ENCODE assay signal across 8 cellular contexts in the genomic region with DNA sequence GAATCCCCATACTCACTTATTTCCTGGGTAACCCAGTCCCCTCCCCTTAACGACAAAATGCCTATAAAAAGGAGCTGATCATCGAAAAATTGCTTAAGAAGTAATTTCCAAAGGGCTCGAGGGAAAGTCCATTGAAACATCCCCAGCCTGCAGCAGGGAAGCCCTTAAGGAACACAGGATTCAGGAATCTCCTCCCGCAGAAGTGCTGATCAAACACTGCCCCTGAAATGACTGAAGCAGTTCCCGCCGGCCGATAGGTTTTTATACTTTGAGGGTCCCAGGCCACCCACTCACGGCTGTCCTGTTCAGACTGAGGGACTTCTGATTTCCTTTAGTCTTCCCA. TPM values are rescaled to one million over a fixed set of nuclear protein-coding genes. Genes with fewer than 3 reads are reported as not detected.
DNase-seq lines count a peak whose midpoint lies in the region; ATAC-seq and TF ChIP-seq lines count a peak whose summit lies in the region.

No MANE protein-coding gene starts in this region.

- peaks cover 3% of the 10 kb centered on the region; the same call in 1 of the 2 replicates for H3K36me3 ChIP-seq in SJCRH30

- TF ChIP-seq CTCF in fibroblast of the aortic adventitia (IDR thresholded peaks at IDR 0.05; ENCODE audit: insufficient read depth, low read length), result no peak
- TF ChIP-seq CTCF in retinal pigment epithelial cell (conservative IDR thresholded peaks at IDR 0.05; ENCODE audit: low read depth, low read length), result no peak

- H3K27ac ChIP-seq in SJCRH30, result peak overlapping the region; percentile 82

- H3K27me3 ChIP-seq in SJCRH30, result no peaks in the 10 kb centered on the region

- H3K4me3 ChIP-seq in SJCRH30 (peak overlapping the region; percentile 84), fibroblast of the aortic adventitia (ENCODE audit: low read depth, low read length) (peak overlapping the region; percentile 92), retinal pigment epithelial cell (ENCODE audit: low read length) (peak overlapping the region; percentile 98)

- DNase-seq in SJCRH30 (no peak), fibroblast of the aortic adventitia (ENCODE audit: low read depth) (no peak), retinal pigment epithelial cell (ENCODE audit: low read depth) (no peak), NCI-H526 treated with DMSO at 0.1 percent for 48 hours (lab: John Stamatoyannopoulos, UW) (no peak), SHP77 treated with DMSO at 0.1 percent for 48 hours (lab: John Stamatoyannopoulos, UW) (no peak), KG1 (lab: John Stamatoyannopoulos, UW) (no peak)

- ATAC-seq in GM18511 (IDR thresholded peaks at IDR 0.05; ENCODE audit: unreplicated experiment) (peak; percentile 14), HG03460 (IDR thresholded peaks at IDR 0.05; ENCODE audit: unreplicated experiment) (no peak)

- no peaks in the 10 kb centered on the region for H3K9me3 ChIP-seq in SJCRH30 (replicated peaks)

- peaks cover 6% of the 10 kb centered on the region for H3K4me1 ChIP-seq in SJCRH30

RNA-seq across cellular contexts. Expression of a gene that starts 0.6 kb away (rescaled TPM):
- total RNA-seq in SJCRH30 (2014; rRNA removed; shearing (Covaris generic)), result 11.7 and 12.1 TPM in 2 replicates
- 10.2 and 21.0 TPM in 2 replicates for total RNA-seq in fibroblast of the aortic adventitia (ENCODE audit: low replicate concordance)

RNA-seq across cellular contexts. Expression of a gene that starts 26.6 kb away (rescaled TPM):
- total RNA-seq in SJCRH30 (2014; rRNA removed; shearing (Covaris generic)), result 13.1 and 16.7 TPM in 2 replicates
- 5.5 TPM in 1 of 2 replicates, not detected in the other for total RNA-seq in fibroblast of the aortic adventitia (ENCODE audit: low replicate concordance)

RNA-seq across cellular contexts. Expression of a gene that starts 27.6 kb away (rescaled TPM):
- total RNA-seq in SJCRH30 (2014; rRNA removed; shearing (Covaris generic)), result 4,429 and 4,439 TPM in 2 replicates
- total RNA-seq in fibroblast of the aortic adventitia (ENCODE audit: low replicate concordance), result 511 and 2,619 TPM in 2 replicates

RNA-seq across cellular contexts. Expression of a gene that starts 27.7 kb away (rescaled TPM):
- total RNA-seq in SJCRH30 (2014; rRNA removed; shearing (Covaris generic)), result 5.8 and 7.3 TPM in 2 replicates
- total RNA-seq in fibroblast of the aortic adventitia (ENCODE audit: low replicate concordance), result 12.9 and 15.3 TPM in 2 replicates
